In genomic region chr5:151140686-151141459, GRCh38 we compare ENCODE assay signal across 1 cellular context.
TF ChIP-seq lines count a peak whose summit lies in the region.

No MANE protein-coding gene starts in this region.

TF ChIP-seq in HepG2, 621 proteins besides CTCF, POLR2A, EP300 and RAD21 (continued from another document):
- TF ChIP-seq ZNF710 (CRISPR knock-in tag; IDR thresholded peaks at IDR 0.05; ENCODE audit: borderline replicate concordance): no peak
- TF ChIP-seq, protein P1, sequence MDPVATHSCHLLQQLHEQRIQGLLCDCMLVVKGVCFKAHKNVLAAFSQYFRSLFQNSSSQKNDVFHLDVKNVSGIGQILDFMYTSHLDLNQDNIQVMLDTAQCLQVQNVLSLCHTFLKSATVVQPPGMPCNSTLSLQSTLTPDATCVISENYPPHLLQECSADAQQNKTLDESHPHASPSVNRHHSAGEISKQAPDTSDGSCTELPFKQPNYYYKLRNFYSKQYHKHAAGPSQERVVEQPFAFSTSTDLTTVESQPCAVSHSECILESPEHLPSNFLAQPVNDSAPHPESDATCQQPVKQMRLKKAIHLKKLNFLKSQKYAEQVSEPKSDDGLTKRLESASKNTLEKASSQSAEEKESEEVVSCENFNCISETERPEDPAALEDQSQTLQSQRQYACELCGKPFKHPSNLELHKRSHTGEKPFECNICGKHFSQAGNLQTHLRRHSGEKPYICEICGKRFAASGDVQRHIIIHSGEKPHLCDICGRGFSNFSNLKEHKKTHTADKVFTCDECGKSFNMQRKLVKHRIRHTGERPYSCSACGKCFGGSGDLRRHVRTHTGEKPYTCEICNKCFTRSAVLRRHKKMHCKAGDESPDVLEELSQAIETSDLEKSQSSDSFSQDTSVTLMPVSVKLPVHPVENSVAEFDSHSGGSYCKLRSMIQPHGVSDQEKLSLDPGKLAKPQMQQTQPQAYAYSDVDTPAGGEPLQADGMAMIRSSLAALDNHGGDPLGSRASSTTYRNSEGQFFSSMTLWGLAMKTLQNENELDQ (CRISPR knock-in tag; IDR thresholded peaks at IDR 0.05; ENCODE audit: borderline replicate concordance): no peak
- TF ChIP-seq ZNF367 (CRISPR knock-in tag; IDR thresholded peaks at IDR 0.05; ENCODE audit: borderline replicate concordance): no peak
- TF ChIP-seq MEF2D (CRISPR knock-in tag; IDR thresholded peaks at IDR 0.05): no peak
- TF ChIP-seq ZNF17 (CRISPR knock-in tag; IDR thresholded peaks at IDR 0.05): no peak
- no peak for TF ChIP-seq FOXJ3 (CRISPR knock-in tag; IDR thresholded peaks at IDR 0.05; ENCODE audit: borderline replicate concordance)
- TF ChIP-seq ZNF274 (CRISPR knock-in tag; IDR thresholded peaks at IDR 0.05): no peak
